ENCODE assay signal across 1 cellular context in genomic region chr17:34579017-34579946, GRCh38.
A peak's percentile ranks its signal among the peaks of the same experiment; 100 is the strongest.
TF ChIP-seq lines count a peak whose summit lies in the region.

TMEM132E (plus strand) TSS chr17:34579582; CDS start chr17:34581077, 1,495 bp downstream.

TF ChIP-seq in HEK293, 187 proteins besides CTCF, POLR2A, EP300 and RAD21 (continued from another document and continues in another):
- TF ChIP-seq ZNF645 (tag by site-specific recombination; IDR thresholded peaks at IDR 0.05) (0 out of 2 replicates have a peak, but pooled peaks have one; percentile 10), ZNF155 (tag by site-specific recombination; IDR thresholded peaks at IDR 0.05) (no peak), ZNF596 (tag by site-specific recombination; IDR thresholded peaks at IDR 0.05) (no peak), ZNF629 (tag by site-specific recombination; IDR thresholded peaks at IDR 0.05) (peak; percentile 69), ZNF138 (tag by site-specific recombination; IDR thresholded peaks at IDR 0.05; ENCODE audit: borderline replicate concordance) (no peak), ZNF785 (tag by site-specific recombination; IDR thresholded peaks at IDR 0.05) (no peak), ZNF610 (tag by site-specific recombination; IDR thresholded peaks at IDR 0.05; ENCODE audit: borderline replicate concordance) (no peak), SP7 (tag by site-specific recombination; IDR thresholded peaks at IDR 0.05) (0 out of 2 replicates have a peak, but pooled peaks have one; percentile 46), ZNF624 (tag by site-specific recombination; IDR thresholded peaks at IDR 0.05) (no peak), ZNF214 (tag by site-specific recombination; IDR thresholded peaks at IDR 0.05; ENCODE audit: borderline replicate concordance) (no peak), ZNF555 (tag by site-specific recombination; conservative IDR thresholded peaks at IDR 0.05) (no peak), ZNF473 (tag by site-specific recombination; IDR thresholded peaks at IDR 0.05) (no peak), SCRT2 (tag by site-specific recombination; IDR thresholded peaks at IDR 0.05) (0 out of 2 replicates have a peak, but pooled peaks have one; percentile 5), ZNF16 (tag by site-specific recombination; IDR thresholded peaks at IDR 0.05; ENCODE audit: low read depth) (no peak), ZNF423 (tag by site-specific recombination; IDR thresholded peaks at IDR 0.05) (0 out of 2 replicates have a peak, but pooled peaks have one; percentile 9), ZNF843 (tag by site-specific recombination; IDR thresholded peaks at IDR 0.05) (no peak), ZBTB10 (tag by site-specific recombination; IDR thresholded peaks at IDR 0.05) (peak; percentile 90), ZNF433 (tag by site-specific recombination; IDR thresholded peaks at IDR 0.05; ENCODE audit: low read depth) (no peak), ZNF416 (tag by site-specific recombination; IDR thresholded peaks at IDR 0.05) (no peak), ZNF658 (tag by site-specific recombination; IDR thresholded peaks at IDR 0.05) (no peak), ZNF302 (tag by site-specific recombination; IDR thresholded peaks at IDR 0.05; ENCODE audit: low read depth) (no peak), REPIN1 (tag by site-specific recombination; IDR thresholded peaks at IDR 0.05; ENCODE audit: low read depth) (no peak), ZNF518A (tag by site-specific recombination; conservative IDR thresholded peaks at IDR 0.05; ENCODE audit: low read depth) (no peak), GLI4 (tag by site-specific recombination; IDR thresholded peaks at IDR 0.05) (no peak), ZNF639 (tag by site-specific recombination; IDR thresholded peaks at IDR 0.05) (no peak), ZNF354C (tag by site-specific recombination; IDR thresholded peaks at IDR 0.05; ENCODE audit: borderline replicate concordance, low read depth) (no peak), ZBTB8A (tag by site-specific recombination; IDR thresholded peaks at IDR 0.05) (peak; percentile 98), GLI2 (tag by site-specific recombination; IDR thresholded peaks at IDR 0.05; ENCODE audit: borderline replicate concordance, low read depth) (no peak), PRDM1 (tag by site-specific recombination; IDR thresholded peaks at IDR 0.05) (no peak), ZNF221 (tag by site-specific recombination; IDR thresholded peaks at IDR 0.05; ENCODE audit: borderline replicate concordance) (no peak), EGR2 (tag by site-specific recombination; IDR thresholded peaks at IDR 0.05; ENCODE audit: low read depth) (peak; percentile 86), ZNF707 (tag by site-specific recombination; IDR thresholded peaks at IDR 0.05) (no peak), ZNF140 (tag by site-specific recombination; IDR thresholded peaks at IDR 0.05) (peak; percentile 60; the same call in 1 of the 2 replicates), PRDM10 (tag by site-specific recombination; IDR thresholded peaks at IDR 0.05) (peak; percentile 83), ZFP41 (tag by site-specific recombination; IDR thresholded peaks at IDR 0.05; ENCODE audit: borderline replicate concordance) (no peak), ZSCAN16 (tag by site-specific recombination; IDR thresholded peaks at IDR 0.05) (no peak), AEBP2 (tag by site-specific recombination; IDR thresholded peaks at IDR 0.05; ENCODE audit: borderline replicate concordance) (no peak), ZNF394 (tag by site-specific recombination; IDR thresholded peaks at IDR 0.05; ENCODE audit: borderline replicate concordance) (peak; percentile 21; the same call in 1 of the 2 replicates), REST (tag by site-specific recombination; IDR thresholded peaks at IDR 0.05) (no peak), ZNF184 (tag by site-specific recombination; IDR thresholded peaks at IDR 0.05) (no peak), ZNF121 (tag by site-specific recombination; IDR thresholded peaks at IDR 0.05) (no peak), ZNF132 (tag by site-specific recombination; IDR thresholded peaks at IDR 0.05; ENCODE audit: borderline replicate concordance) (no peak)
